Comparison of ENCODE assay signal across 8 cellular contexts in the genomic region with DNA sequence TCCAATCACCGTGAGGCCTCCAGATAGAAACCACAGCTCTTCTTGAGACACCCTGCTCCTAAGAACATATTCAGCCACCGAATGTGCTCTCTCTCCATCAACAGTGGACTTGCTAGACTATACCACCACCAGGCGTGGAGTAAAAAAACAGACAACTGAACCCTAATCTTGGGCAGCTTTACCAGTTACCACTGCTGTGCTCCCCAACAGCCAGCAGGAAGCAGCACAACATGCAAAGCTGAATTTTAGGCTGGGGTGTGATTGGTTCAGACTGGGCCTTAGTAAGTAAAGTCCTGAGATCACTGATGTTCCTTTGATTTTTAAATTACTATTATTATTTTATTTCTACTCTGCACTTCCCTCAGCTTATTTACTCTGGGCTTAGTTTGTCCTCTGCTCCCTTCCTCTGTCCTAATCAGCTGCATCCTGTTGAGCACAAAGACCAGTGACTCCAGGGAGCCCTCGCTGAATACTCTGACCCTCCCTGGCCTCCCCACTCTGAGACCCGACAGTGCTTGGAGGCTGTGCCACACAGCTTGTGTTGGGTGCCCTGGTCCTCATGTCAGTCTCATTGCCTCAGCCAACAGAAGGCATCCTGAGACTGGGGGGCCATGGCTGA. TPM values are rescaled to one million over a fixed set of nuclear protein-coding genes. Genes with fewer than 3 reads are reported as not detected.
A peak's percentile ranks its signal among the peaks of the same experiment; 100 is the strongest.
DNase-seq lines count a peak whose midpoint lies in the region; ATAC-seq, FAIRE-seq and TF ChIP-seq lines count a peak whose summit lies in the region.

No MANE protein-coding gene starts in this region.

- 35 to 63% (median 44%) methylated on average over 5 of the region's 5 CpGs for WGBS in adrenal gland, 4 donors
- no CpG with 5 or more reads among the region's 5 CpGs for WGBS in iPS DF 6.9 (ENCODE audit: insufficient coverage, insufficient read length)

- peaks cover 9 to 19% of the 10 kb centered on the region in 2 donors for H3K4me1 ChIP-seq in adrenal gland (replicated peaks in 1 of 2)
- H3K4me1 ChIP-seq in iPS DF 6.9 (ENCODE audit: control insufficient read depth, insufficient read depth, low read length), result peaks cover 1% of the 10 kb centered on the region; the same call in 1 of the 2 replicates

- no peaks in the 10 kb centered on the region for H3K27me3 ChIP-seq in adrenal gland
- H3K27me3 ChIP-seq in iPS DF 6.9 (ENCODE audit: control insufficient read depth, insufficient read depth, low read length), result no peaks in the 10 kb centered on the region

- no peak for TF ChIP-seq POLR2A in adrenal gland (IDR thresholded peaks at IDR 0.05)

- ATAC-seq in HG02763 (IDR thresholded peaks at IDR 0.05; ENCODE audit: unreplicated experiment) (no peak), GM18861 (IDR thresholded peaks at IDR 0.05; ENCODE audit: unreplicated experiment) (no peak)

- H3K27ac ChIP-seq in adrenal gland (peak overlapping the region in 1 of 5 donors; percentile 18), iPS DF 6.9 (ENCODE audit: low read length) (no peak overlapping the region)

- DNase-seq in HuH-7 (ENCODE audit: low spot score) (peak; percentile 50), SK-N-DZ (ENCODE audit: low spot score) (peak; percentile 36), adrenal gland (peak; percentile 42 to 83 (median 56)), iPS DF 6.9 (ENCODE audit: low read depth, low spot score) (peak; percentile 47)
- peak; percentile 29 to 47 for DNase-seq in stimulated activated CD4-positive, alpha-beta T cell treated with anti-CD3 and anti-CD28 coated beads, Interleukin-1b, Interleukin-23, amount 100 ng/mL, for 4 hours (ENCODE audit: low read depth in 2 of 2)

- H3K36me3 ChIP-seq in adrenal gland (replicated peaks in 1 of 2) (no peaks in the 10 kb centered on the region), iPS DF 6.9 (ENCODE audit: control insufficient read depth, insufficient read depth, low read length) (no peaks in the 10 kb centered on the region)

- TF ChIP-seq CTCF in adrenal gland (IDR thresholded peaks at IDR 0.05), result peak; percentile 65 to 95 (median 90)

- no peaks in the 10 kb centered on the region for H3K9me3 ChIP-seq in adrenal gland (replicated peaks in 1 of 3)
- H3K9me3 ChIP-seq in iPS DF 6.9 (ENCODE audit: control insufficient read depth, insufficient read depth, low read length), result no peaks in the 10 kb centered on the region

- FAIRE-seq in G401.6 (lab: Jason Lieb, UNC), result peak; percentile 8

- H3K4me3 ChIP-seq in adrenal gland (no peak overlapping the region), iPS DF 6.9 (ENCODE audit: low read length) (no peak overlapping the region)

- intact Hi-C loops in adrenal gland (cut with DNase I), result loop anchor here in 1 of 2 donors (5.0 kb wide), 1 partner anchor 146 kb away; no protein-coding TSS in a partner anchor

RNA-seq across cellular contexts. Expression of a gene that starts 21.9 kb away (rescaled TPM):
- 29.0 and 32.8 TPM in 2 replicates for polyA plus RNA-seq in SK-N-DZ (2014; cell fraction: cytosol; rRNA removed)
- 25.1 and 30.4 TPM in 2 replicates for polyA plus RNA-seq in SK-N-DZ (2014; cell fraction: nucleus; rRNA removed)
- 10 to 100 TPM; 33.3 to 43.4 (median 41.9) TPM for total RNA-seq in adrenal gland
- polyA plus RNA-seq in adrenal gland, result 100 to 1,000 TPM in 1 of 3 donors, 10 to 100 TPM in 2; 27.6 to 104 (median 32.9) TPM

RNA-seq across cellular contexts. Expression of a gene that starts 25.9 kb away (rescaled TPM):
- polyA plus RNA-seq in SK-N-DZ (2014; cell fraction: cytosol; rRNA removed), result 78.9 and 89.0 TPM in 2 replicates
- polyA plus RNA-seq in SK-N-DZ (2014; cell fraction: nucleus; rRNA removed), result 61.3 and 86.7 TPM in 2 replicates
- 100 to 1,000 TPM in 6 of 8 donors, 10 to 100 TPM in 2; 94.6 to 161 (median 130) TPM for total RNA-seq in adrenal gland
- polyA plus RNA-seq in adrenal gland, result 100 to 1,000 TPM in 1 of 3 donors, 10 to 100 TPM in 2; 32.2 to 192 (median 41.4) TPM
